1 cellular context compared by ENCODE assay signal in the genomic region with DNA sequence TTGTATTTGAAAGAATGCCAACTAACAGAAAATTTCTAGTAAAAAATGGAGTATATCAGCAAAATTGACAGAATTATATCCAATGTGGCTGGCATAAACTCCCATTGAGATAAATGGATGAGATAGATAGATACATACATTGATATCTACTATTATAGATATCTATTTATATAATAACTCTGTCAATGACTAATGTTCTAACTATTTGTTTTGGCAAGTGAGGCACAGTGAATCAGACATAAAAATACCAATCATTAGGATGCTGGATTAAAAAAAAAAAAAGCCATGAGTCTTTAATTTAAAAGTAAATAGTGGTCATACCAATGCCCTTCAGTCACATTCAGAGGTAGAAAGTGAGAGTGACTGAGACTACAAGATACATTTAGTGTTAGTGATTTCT.
TF ChIP-seq lines count a peak whose summit lies in the region.

No MANE protein-coding gene starts in this region.

TF ChIP-seq in SK-N-SH, 30 proteins besides CTCF, POLR2A, EP300 and RAD21 (continued from another document):
- TF ChIP-seq MEF2A (IDR thresholded peaks at IDR 0.05; ENCODE audit: borderline replicate concordance, low read depth) (peak; percentile 87), POLR2AphosphoS5 (IDR thresholded peaks at IDR 0.05; ENCODE audit: low read depth, low read length) (peak; percentile 43; the same call in 1 of the 2 replicates), TEAD4 (IDR thresholded peaks at IDR 0.05; ENCODE audit: borderline replicate concordance, insufficient read depth) (peak; percentile 93), FOSL2 (IDR thresholded peaks at IDR 0.05; ENCODE audit: borderline replicate concordance, low read depth) (peak; percentile 84), GABPA (IDR thresholded peaks at IDR 0.05; ENCODE audit: low read depth) (no peak), FOXM1 (IDR thresholded peaks at IDR 0.05; ENCODE audit: low read depth) (peak; percentile 90), TCF12 (IDR thresholded peaks at IDR 0.05) (peak; percentile 93)
- TF ChIP-seq, protein P1, sequence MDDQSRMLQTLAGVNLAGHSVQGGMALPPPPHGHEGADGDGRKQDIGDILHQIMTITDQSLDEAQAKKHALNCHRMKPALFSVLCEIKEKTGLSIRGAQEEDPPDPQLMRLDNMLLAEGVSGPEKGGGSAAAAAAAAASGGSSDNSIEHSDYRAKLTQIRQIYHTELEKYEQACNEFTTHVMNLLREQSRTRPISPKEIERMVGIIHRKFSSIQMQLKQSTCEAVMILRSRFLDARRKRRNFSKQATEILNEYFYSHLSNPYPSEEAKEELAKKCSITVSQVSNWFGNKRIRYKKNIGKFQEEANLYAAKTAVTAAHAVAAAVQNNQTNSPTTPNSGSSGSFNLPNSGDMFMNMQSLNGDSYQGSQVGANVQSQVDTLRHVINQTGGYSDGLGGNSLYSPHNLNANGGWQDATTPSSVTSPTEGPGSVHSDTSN (IDR thresholded peaks at IDR 0.05) = peak; percentile 94
